7 cellular contexts compared by ENCODE assay signal in the genomic region with DNA sequence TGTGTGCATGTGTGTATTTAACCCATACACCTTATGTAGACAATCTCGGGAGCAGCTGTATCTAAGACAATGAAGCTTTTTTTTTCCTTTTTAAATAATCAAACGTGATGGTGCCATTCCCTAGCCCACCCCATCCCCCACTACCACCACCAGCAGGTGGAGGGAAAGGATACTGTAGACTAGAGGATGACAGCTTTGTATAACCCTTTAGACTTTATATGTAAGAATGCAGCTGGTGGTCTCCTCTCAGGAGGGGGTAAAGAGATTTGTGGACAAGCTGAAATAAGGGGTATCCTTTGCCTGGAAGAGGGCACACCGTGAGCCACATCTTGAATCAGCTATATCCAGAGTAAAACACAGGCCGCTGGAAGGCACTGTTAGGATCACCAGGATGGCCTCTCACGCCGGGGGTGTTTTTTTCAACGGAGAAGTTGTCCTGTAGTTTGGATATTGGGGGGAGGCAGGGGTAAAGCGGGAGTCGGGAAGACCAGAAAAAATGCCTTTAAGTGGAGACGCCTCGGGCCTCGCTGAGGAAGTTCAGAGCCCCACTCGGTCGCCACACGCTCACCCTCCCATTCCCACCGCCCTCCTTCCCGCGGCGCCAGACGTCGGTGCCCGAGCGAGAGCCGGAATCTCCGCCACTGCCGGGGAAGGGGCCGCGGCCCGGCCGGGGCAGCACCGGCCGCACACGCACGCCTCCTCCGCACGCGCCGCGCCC. TPM values are rescaled to one million over a fixed set of nuclear protein-coding genes. Genes with fewer than 3 reads are reported as not detected.
DNase-seq lines count a peak whose midpoint lies in the region; ATAC-seq and TF ChIP-seq lines count a peak whose summit lies in the region.

No MANE protein-coding gene starts in this region.

- H3K4me1 ChIP-seq in Loucy (ENCODE audit: insufficient read depth, low read length, poor library complexity, severe bottlenecking) (peaks cover 55% of the 10 kb centered on the region), iPS-18a (ENCODE audit: control insufficient read depth, low read depth, low read length) (peaks cover 17% of the 10 kb centered on the region), smooth muscle cell (ENCODE audit: low read depth) (peaks cover 44% of the 10 kb centered on the region)

- ATAC-seq in activated naive CD4-positive, alpha-beta T cell treated with anti-CD3 and anti-CD28 coated beads, Interleukin-2, amount 50 U/mL, for 72 hours: no peak
- ATAC-seq in HG03095 (IDR thresholded peaks at IDR 0.05; ENCODE audit: unreplicated experiment): no peak
- ATAC-seq in GM18873 (IDR thresholded peaks at IDR 0.05; ENCODE audit: low FRiP score, unreplicated experiment): no peak

- H3K4me3 ChIP-seq in GM06990 (replicated peaks; ENCODE audit: low read depth, low read length) (peak overlapping the region; percentile 89), Loucy (ENCODE audit: low read length, poor library complexity, severe bottlenecking) (peak overlapping the region; percentile 98), iPS-18a (ENCODE audit: low read length) (peak overlapping the region; percentile 84), smooth muscle cell (peak overlapping the region; percentile 97)

- H3K27ac Mint-ChIP-seq in activated naive CD4-positive, alpha-beta T cell treated with anti-CD3 and anti-CD28 coated beads, Interleukin-2, amount 50 U/mL, for 72 hours: peak overlapping the region; percentile 94 to 99

- no peaks in the 10 kb centered on the region for H3K36me3 ChIP-seq in GM06990 (ENCODE audit: control insufficient read depth, insufficient read depth, low read length)
- H3K36me3 ChIP-seq in Loucy (ENCODE audit: insufficient read depth, low read length): no peaks in the 10 kb centered on the region
- peaks cover 12% of the 10 kb centered on the region for H3K36me3 ChIP-seq in iPS-18a (ENCODE audit: control insufficient read depth, low read depth, low read length)
- H3K36me3 ChIP-seq in smooth muscle cell (ENCODE audit: low read depth): no peaks in the 10 kb centered on the region

- H3K27me3 ChIP-seq in GM06990 (replicated peaks; ENCODE audit: control insufficient read depth, insufficient read depth, low read length) (no peaks in the 10 kb centered on the region), Loucy (ENCODE audit: insufficient read depth, low read length, poor library complexity, severe bottlenecking) (no peaks in the 10 kb centered on the region), iPS-18a (ENCODE audit: control insufficient read depth, insufficient read depth, low read length) (peaks cover 7% of the 10 kb centered on the region), smooth muscle cell (ENCODE audit: low read depth) (no peaks in the 10 kb centered on the region)

- H3K79me2 ChIP-seq in Loucy (ENCODE audit: insufficient read depth, low read length) (peaks cover 63% of the 10 kb centered on the region), smooth muscle cell (ENCODE audit: low read depth) (peaks cover 55% of the 10 kb centered on the region)

- no peaks in the 10 kb centered on the region for H3K9me2 ChIP-seq in Loucy (replicated peaks; ENCODE audit: low read depth, low read length)

- H3K36me3 Mint-ChIP-seq in activated naive CD4-positive, alpha-beta T cell treated with anti-CD3 and anti-CD28 coated beads, Interleukin-2, amount 50 U/mL, for 72 hours: peaks cover 40 to 49% of the 10 kb centered on the region in 2 donors

- no peaks in the 10 kb centered on the region for H3F3A ChIP-seq in Loucy (ENCODE audit: low read depth)
- no peaks in the 10 kb centered on the region for H3F3A ChIP-seq in smooth muscle cell (ENCODE audit: low read depth)

- H3K9ac ChIP-seq in Loucy (ENCODE audit: low read depth, low read length, poor library complexity, severe bottlenecking): peak overlapping the region; percentile 88
- peak overlapping the region; percentile 76 for H3K9ac ChIP-seq in iPS-18a (ENCODE audit: low read length)
- H3K9ac ChIP-seq in smooth muscle cell (ENCODE audit: low read depth): peak overlapping the region; percentile 96

- H3K4me2 ChIP-seq in Loucy (ENCODE audit: low read depth, low read length, poor library complexity, severe bottlenecking) (peak overlapping the region; percentile 91), smooth muscle cell (peak overlapping the region; percentile 92)

- WGBS in smooth muscle cell (ENCODE audit: low lambda C conversion rate): 2% methylated on average over 32 of the region's 39 CpGs

- H4K20me1 ChIP-seq in Loucy (ENCODE audit: insufficient read depth, low read length, poor library complexity, severe bottlenecking) (peaks cover 53% of the 10 kb centered on the region), smooth muscle cell (ENCODE audit: low read depth) (peaks cover 53% of the 10 kb centered on the region)

- no peaks in the 10 kb centered on the region for H3K9me3 ChIP-seq in Loucy (ENCODE audit: insufficient read depth, low read depth, low read length)
- H3K9me3 ChIP-seq in iPS-18a (ENCODE audit: control insufficient read depth, low read depth, low read length): no peaks in the 10 kb centered on the region
- no peaks in the 10 kb centered on the region for H3K9me3 ChIP-seq in smooth muscle cell (replicated peaks; ENCODE audit: low read depth)

- DNase-seq in GM06990 (ENCODE audit: extremely low read depth, insufficient read length): no peak
- peak in 1 of 2 donors; percentile 10 for DNase-seq in activated naive CD4-positive, alpha-beta T cell treated with anti-CD3 and anti-CD28 coated beads, Interleukin-2, amount 50 U/mL, for 72 hours (ENCODE audit: low spot score in 2 of 2)
- no peak for DNase-seq in smooth muscle cell (lab: John Stamatoyannopoulos, UW; ENCODE audit: unreplicated experiment)

- TF ChIP-seq CTCF in GM06990 (IDR thresholded peaks at IDR 0.05; ENCODE audit: insufficient read depth, low read length, poor library complexity, severe bottlenecking) (no peak), Loucy (conservative IDR thresholded peaks at IDR 0.05; ENCODE audit: low read length) (no peak), smooth muscle cell (IDR thresholded peaks at IDR 0.05; ENCODE audit: borderline replicate concordance, insufficient read depth, poor library complexity, severe bottlenecking) (no peak)

- H2AFZ ChIP-seq in Loucy (ENCODE audit: low read length): no peak overlapping the region
- no peak overlapping the region for H2AFZ ChIP-seq in smooth muscle cell (ENCODE audit: low read depth)

- no peak overlapping the region for H3K27ac ChIP-seq in iPS-18a (ENCODE audit: low read length)
- H3K27ac ChIP-seq in smooth muscle cell (ENCODE audit: low read depth): peak overlapping the region; percentile 99

- peaks cover 9% of the 10 kb centered on the region in 2 donors for H3K9me3 Mint-ChIP-seq in activated naive CD4-positive, alpha-beta T cell treated with anti-CD3 and anti-CD28 coated beads, Interleukin-2, amount 50 U/mL, for 72 hours

RNA-seq across cellular contexts. Expression of a gene that starts 1.0 kb away (rescaled TPM):
- total RNA-seq in activated naive CD4-positive, alpha-beta T cell treated with anti-CD3 and anti-CD28 coated beads, Interleukin-2, amount 50 U/mL, for 72 hours: 10 to 100 TPM; 32.9 to 86.8 TPM
- total RNA-seq in smooth muscle cell: 34.1 and 36.1 TPM in 2 replicates
- 10.9 and 12.4 TPM in 2 replicates for polyA plus RNA-seq in smooth muscle cell
